In genomic region chr11:57530596-57531507, GRCh38 we compare ENCODE assay signal across 1 cellular context.
TF ChIP-seq lines count a peak whose summit lies in the region.

Gene TIMM10 (minus strand): TSS chr11:57530754. CDS start chr11:57530189, 565 bp downstream.

TF ChIP-seq in HepG2, 621 proteins besides CTCF, POLR2A, EP300 and RAD21 (continued from another document and continues in another):
- TF ChIP-seq KLF12 (CRISPR knock-in tag; IDR thresholded peaks at IDR 0.05; ENCODE audit: borderline replicate concordance) (peak; percentile 75; the same call in 1 of the 2 replicates), THAP11 (CRISPR knock-in tag; IDR thresholded peaks at IDR 0.05) (peak; percentile 95), BRD4 (CRISPR knock-in tag; IDR thresholded peaks at IDR 0.05) (0 out of 2 replicates have a peak, but pooled peaks have one; percentile 52), ZNF512B (CRISPR knock-in tag; IDR thresholded peaks at IDR 0.05; ENCODE audit: borderline replicate concordance) (no peak), ZNF768 (CRISPR knock-in tag; IDR thresholded peaks at IDR 0.05) (no peak), MAF1 (CRISPR knock-in tag; IDR thresholded peaks at IDR 0.05; ENCODE audit: borderline replicate concordance) (0 out of 2 replicates have a peak, but pooled peaks have one; percentile 28), ATF2 (CRISPR knock-in tag; IDR thresholded peaks at IDR 0.05) (peak; percentile 65), RXRB (CRISPR knock-in tag; IDR thresholded peaks at IDR 0.05; ENCODE audit: borderline replicate concordance) (peak; percentile 58; the same call in 1 of the 2 replicates), ELF1 (CRISPR knock-in tag; IDR thresholded peaks at IDR 0.05) (peak; percentile 97), ZNF788 (CRISPR knock-in tag; IDR thresholded peaks at IDR 0.05; ENCODE audit: borderline replicate concordance) (peak; percentile 38; the same call in 1 of the 2 replicates), MAFG (CRISPR knock-in tag; IDR thresholded peaks at IDR 0.05) (no peak), KLF11 (CRISPR knock-in tag; IDR thresholded peaks at IDR 0.05) (no peak), ZNF556 (CRISPR knock-in tag; IDR thresholded peaks at IDR 0.05; ENCODE audit: borderline replicate concordance) (no peak; the same call in 1 of the 2 replicates), HDAC1 (CRISPR knock-in tag; IDR thresholded peaks at IDR 0.05) (peak; percentile 86), SP2 (CRISPR knock-in tag; IDR thresholded peaks at IDR 0.05) (peak; percentile 88), DMTF1 (CRISPR knock-in tag; IDR thresholded peaks at IDR 0.05) (no peak), SIX1 (CRISPR knock-in tag; IDR thresholded peaks at IDR 0.05; ENCODE audit: borderline replicate concordance) (peak; percentile 77), ARID5B (CRISPR knock-in tag; IDR thresholded peaks at IDR 0.05) (peak; percentile 62; the same call in 1 of the 2 replicates), SSRP1 (CRISPR knock-in tag; IDR thresholded peaks at IDR 0.05) (0 out of 2 replicates have a peak, but pooled peaks have one; percentile 48), ZNF20 (CRISPR knock-in tag; IDR thresholded peaks at IDR 0.05) (no peak), ZNF329 (CRISPR knock-in tag; IDR thresholded peaks at IDR 0.05; ENCODE audit: low read depth) (no peak), KMT2B (CRISPR knock-in tag; IDR thresholded peaks at IDR 0.05) (peak; percentile 64; the same call in 1 of the 2 replicates), HDAC2 (CRISPR knock-in tag; IDR thresholded peaks at IDR 0.05) (peak; percentile 71), IRF2 (CRISPR knock-in tag; IDR thresholded peaks at IDR 0.05) (peak; percentile 84), ZNF317 (CRISPR knock-in tag; IDR thresholded peaks at IDR 0.05) (peak; percentile 22; the same call in 1 of the 2 replicates), GABPB1 (CRISPR knock-in tag; IDR thresholded peaks at IDR 0.05) (peak; percentile 96), ZNF547 (CRISPR knock-in tag; IDR thresholded peaks at IDR 0.05) (0 out of 2 replicates have a peak, but pooled peaks have one; percentile 47), SMYD3 (CRISPR knock-in tag; IDR thresholded peaks at IDR 0.05) (no peak), WIZ (CRISPR knock-in tag; IDR thresholded peaks at IDR 0.05) (no peak), ZNF382 (CRISPR knock-in tag; IDR thresholded peaks at IDR 0.05; ENCODE audit: borderline replicate concordance) (no peak), BRCA1 (CRISPR knock-in tag; IDR thresholded peaks at IDR 0.05) (0 out of 2 replicates have a peak, but pooled peaks have one; percentile 49), ONECUT2 (CRISPR knock-in tag; IDR thresholded peaks at IDR 0.05) (peak; percentile 70; the same call in 1 of the 2 replicates), ZNF761 (CRISPR knock-in tag; conservative IDR thresholded peaks at IDR 0.05) (no peak), SALL2 (CRISPR knock-in tag; IDR thresholded peaks at IDR 0.05) (peak; percentile 70; the same call in 1 of the 2 replicates), JUNB (CRISPR knock-in tag; IDR thresholded peaks at IDR 0.05; ENCODE audit: borderline replicate concordance) (no peak)
- TF ChIP-seq, protein P1, sequence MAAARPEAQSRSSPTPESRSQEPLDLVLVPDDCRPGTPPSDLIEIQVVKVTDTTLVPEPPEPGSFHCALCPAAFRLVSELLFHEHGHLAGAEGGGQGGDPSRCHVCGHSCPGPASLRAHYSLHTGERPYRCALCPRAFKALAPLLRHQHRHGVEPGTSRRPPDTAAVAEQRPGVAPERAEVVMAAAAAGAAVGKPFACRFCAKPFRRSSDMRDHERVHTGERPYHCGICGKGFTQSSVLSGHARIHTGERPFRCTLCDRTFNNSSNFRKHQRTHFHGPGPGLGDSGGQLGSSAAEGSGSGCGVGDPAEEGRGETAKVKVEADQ (CRISPR knock-in tag; IDR thresholded peaks at IDR 0.05; ENCODE audit: borderline replicate concordance), result peak; percentile 82; the same call in 1 of the 2 replicates
- TF ChIP-seq, protein P2, sequence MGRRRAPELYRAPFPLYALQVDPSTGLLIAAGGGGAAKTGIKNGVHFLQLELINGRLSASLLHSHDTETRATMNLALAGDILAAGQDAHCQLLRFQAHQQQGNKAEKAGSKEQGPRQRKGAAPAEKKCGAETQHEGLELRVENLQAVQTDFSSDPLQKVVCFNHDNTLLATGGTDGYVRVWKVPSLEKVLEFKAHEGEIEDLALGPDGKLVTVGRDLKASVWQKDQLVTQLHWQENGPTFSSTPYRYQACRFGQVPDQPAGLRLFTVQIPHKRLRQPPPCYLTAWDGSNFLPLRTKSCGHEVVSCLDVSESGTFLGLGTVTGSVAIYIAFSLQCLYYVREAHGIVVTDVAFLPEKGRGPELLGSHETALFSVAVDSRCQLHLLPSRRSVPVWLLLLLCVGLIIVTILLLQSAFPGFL (CRISPR knock-in tag; IDR thresholded peaks at IDR 0.05), result no peak
- TF ChIP-seq, protein P3, sequence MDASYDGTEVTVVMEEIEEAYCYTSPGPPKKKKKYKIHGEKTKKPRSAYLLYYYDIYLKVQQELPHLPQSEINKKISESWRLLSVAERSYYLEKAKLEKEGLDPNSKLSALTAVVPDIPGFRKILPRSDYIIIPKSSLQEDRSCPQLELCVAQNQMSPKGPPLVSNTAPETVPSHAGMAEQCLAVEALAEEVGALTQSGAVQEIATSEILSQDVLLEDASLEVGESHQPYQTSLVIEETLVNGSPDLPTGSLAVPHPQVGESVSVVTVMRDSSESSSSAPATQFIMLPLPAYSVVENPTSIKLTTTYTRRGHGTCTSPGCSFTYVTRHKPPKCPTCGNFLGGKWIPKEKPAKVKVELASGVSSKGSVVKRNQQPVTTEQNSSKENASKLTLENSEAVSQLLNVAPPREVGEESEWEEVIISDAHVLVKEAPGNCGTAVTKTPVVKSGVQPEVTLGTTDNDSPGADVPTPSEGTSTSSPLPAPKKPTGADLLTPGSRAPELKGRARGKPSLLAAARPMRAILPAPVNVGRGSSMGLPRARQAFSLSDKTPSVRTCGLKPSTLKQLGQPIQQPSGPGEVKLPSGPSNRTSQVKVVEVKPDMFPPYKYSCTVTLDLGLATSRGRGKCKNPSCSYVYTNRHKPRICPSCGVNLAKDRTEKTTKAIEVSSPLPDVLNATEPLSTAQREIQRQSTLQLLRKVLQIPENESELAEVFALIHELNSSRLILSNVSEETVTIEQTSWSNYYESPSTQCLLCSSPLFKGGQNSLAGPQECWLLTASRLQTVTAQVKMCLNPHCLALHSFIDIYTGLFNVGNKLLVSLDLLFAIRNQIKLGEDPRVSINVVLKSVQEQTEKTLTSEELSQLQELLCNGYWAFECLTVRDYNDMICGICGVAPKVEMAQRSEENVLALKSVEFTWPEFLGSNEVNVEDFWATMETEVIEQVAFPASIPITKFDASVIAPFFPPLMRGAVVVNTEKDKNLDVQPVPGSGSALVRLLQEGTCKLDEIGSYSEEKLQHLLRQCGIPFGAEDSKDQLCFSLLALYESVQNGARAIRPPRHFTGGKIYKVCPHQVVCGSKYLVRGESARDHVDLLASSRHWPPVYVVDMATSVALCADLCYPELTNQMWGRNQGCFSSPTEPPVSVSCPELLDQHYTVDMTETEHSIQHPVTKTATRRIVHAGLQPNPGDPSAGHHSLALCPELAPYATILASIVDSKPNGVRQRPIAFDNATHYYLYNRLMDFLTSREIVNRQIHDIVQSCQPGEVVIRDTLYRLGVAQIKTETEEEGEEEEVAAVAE (CRISPR knock-in tag; IDR thresholded peaks at IDR 0.05; ENCODE audit: borderline replicate concordance), result peak; percentile 86
- TF ChIP-seq, protein P4, sequence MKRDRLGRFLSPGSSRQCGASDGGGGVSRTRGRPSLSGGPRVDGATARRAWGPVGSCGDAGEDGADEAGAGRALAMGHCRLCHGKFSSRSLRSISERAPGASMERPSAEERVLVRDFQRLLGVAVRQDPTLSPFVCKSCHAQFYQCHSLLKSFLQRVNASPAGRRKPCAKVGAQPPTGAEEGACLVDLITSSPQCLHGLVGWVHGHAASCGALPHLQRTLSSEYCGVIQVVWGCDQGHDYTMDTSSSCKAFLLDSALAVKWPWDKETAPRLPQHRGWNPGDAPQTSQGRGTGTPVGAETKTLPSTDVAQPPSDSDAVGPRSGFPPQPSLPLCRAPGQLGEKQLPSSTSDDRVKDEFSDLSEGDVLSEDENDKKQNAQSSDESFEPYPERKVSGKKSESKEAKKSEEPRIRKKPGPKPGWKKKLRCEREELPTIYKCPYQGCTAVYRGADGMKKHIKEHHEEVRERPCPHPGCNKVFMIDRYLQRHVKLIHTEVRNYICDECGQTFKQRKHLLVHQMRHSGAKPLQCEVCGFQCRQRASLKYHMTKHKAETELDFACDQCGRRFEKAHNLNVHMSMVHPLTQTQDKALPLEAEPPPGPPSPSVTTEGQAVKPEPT (CRISPR knock-in tag; IDR thresholded peaks at IDR 0.05; ENCODE audit: low read depth), result no peak
- TF ChIP-seq, protein P5, sequence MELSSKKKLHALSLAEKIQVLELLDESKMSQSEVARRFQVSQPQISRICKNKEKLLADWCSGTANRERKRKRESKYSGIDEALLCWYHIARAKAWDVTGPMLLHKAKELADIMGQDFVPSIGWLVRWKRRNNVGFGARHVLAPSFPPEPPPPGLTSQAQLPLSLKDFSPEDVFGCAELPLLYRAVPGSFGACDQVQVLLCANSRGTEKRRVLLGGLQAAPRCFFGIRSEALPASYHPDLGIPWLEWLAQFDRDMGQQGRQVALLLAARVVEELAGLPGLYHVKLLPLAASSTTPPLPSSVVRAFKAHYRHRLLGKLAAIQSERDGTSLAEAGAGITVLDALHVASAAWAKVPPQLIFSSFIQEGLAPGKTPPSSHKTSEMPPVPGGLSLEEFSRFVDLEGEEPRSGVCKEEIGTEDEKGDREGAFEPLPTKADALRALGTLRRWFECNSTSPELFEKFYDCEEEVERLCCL (CRISPR knock-in tag; IDR thresholded peaks at IDR 0.05; ENCODE audit: borderline replicate concordance), result no peak
